23 cellular contexts compared by ENCODE assay signal in the genomic region with DNA sequence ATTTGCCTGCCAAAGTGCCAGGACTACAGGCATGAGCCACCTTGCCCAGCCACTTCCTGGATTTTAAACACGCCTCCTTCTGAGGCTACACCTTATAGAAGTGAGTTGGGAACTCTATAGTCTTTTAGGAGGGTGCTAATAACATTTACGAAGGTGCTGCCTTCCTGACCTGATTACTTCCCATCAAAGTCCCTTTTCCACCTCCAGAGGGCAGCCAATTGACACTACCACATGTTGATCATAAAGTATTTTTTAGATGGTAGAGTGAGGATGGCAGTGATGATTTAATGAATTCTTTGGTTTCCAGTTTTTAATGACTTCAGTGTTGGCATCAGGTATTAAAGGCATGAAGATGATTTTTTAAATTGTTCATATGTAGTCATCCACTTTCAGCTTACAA.
"Had no signal": no experiment of that assay in that cellular context is flagged by ENCODE, and none has a peak within 500 bp of the region (broad histone marks: within the 10 kb centered on the region; RNA-seq: fewer than 3 reads in every experiment).

No MANE protein-coding gene starts in this region.

- DNase-seq: colonic mucosa; effector memory CD4-positive, alpha-beta T cell; foreskin keratinocyte; heart left ventricle; left cardiac atrium; left lung; mesenchymal stem cell; mucosa of descending colon; naive B cell; pancreas; right lobe of liver; small intestine; stimulated activated CD4-positive, alpha-beta T cell treated with anti-CD3 and anti-CD28 coated beads, Interleukin-15, amount 100 ng/mL, for 24 hours; stimulated activated CD4-positive, alpha-beta T cell treated with anti-CD3 and anti-CD28 coated beads, Interleukin-2, amount 100 ng/mL, for 48 hours; stimulated activated naive B cell treated with anti-CD40 and anti-IgM and Interleukin-4, amounts not matched to agents 10 μg/mL and 1 μg/mL and 100 μg/mL, for 72 hours; transverse colon had no signal

- H3K36me3 ChIP-seq: colonic mucosa, esophagus muscularis mucosa, gastroesophageal sphincter, heart left ventricle, left lung, neutrophil, pancreas, right lobe of liver, transverse colon had no signal

- FAIRE-seq: endothelial cell of umbilical vein, islet of Langerhans, pancreas had no signal

- H3K27ac ChIP-seq: colonic mucosa, esophagus muscularis mucosa, foreskin keratinocyte, gastroesophageal sphincter, heart left ventricle, hepatocyte, left lung, neutrophil, pancreas, right lobe of liver, transverse colon had no signal

- H3K4me2 ChIP-seq: hepatocyte had no signal

- H3K9me3 ChIP-seq: colonic mucosa, esophagus muscularis mucosa, gastroesophageal sphincter, heart left ventricle, mucosa of descending colon, neutrophil, pancreas, right lobe of liver, transverse colon had no signal

- H3K79me2 ChIP-seq: hepatocyte had no signal

- ATAC-seq: foreskin keratinocyte; gastroesophageal sphincter; heart left ventricle; left cardiac atrium; left lung; mucosa of descending colon; natural killer cell treated with Interleukin-12 subunit alpha and Interleukin-12 subunit beta and Interleukin-15 and Interleukin-18, amount 100 ng/mL, for 72 hours; pancreas; right lobe of liver; stimulated activated naive B cell treated with anti-CD40 and anti-IgM and Interleukin-4, amounts not matched to agents 10 μg/mL and 1 μg/mL and 100 μg/mL, for 72 hours had no signal

- H3K4me3 ChIP-seq: colonic mucosa, esophagus muscularis mucosa, gastroesophageal sphincter, heart left ventricle, hepatocyte, left lung, mucosa of descending colon, pancreas, right lobe of liver, transverse colon had no signal

- H3K4me1 ChIP-seq: colonic mucosa, esophagus muscularis mucosa, foreskin keratinocyte, gastroesophageal sphincter, heart left ventricle, left lung, pancreas, right lobe of liver, transverse colon had no signal

- H3K27me3 ChIP-seq: colonic mucosa, esophagus muscularis mucosa, foreskin keratinocyte, gastroesophageal sphincter, heart left ventricle, hepatocyte, left lung, neutrophil, pancreas, right lobe of liver, transverse colon had no signal

- H2AFZ ChIP-seq: hepatocyte had no signal
